In the genomic region with DNA sequence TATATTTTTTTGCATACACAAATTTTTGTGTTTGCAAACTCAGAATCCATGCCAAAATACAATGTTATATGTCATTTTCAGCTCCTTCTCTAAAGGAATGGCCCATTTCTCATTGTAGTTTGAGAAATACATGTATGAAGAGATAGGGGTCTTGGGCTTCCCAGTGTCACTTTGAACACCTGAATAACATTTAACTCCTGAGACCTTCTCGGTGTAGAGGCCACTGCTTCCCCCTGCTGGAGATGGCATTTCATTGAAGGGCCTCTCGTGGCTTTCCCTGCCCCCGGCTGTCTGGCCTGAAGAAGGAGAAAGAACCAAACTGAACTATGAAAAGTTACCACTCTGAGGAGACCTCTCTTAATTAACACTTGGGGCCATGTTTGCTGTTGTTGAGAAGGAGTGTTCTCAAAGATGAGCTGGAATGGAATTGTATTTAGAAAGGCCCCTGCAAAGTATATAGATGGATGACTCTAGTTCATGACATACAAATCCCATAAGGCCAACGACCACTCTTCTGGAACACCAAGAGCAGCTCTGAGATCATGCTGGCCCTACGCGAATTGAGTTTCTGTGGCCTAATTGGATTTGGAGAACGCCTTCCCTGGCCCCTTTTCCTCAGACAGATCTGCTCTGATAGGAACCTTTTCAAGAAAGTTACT, we compare ENCODE assay signal across 8 cellular contexts. TPM values are rescaled to one million over a fixed set of nuclear protein-coding genes. Genes with fewer than 3 reads are reported as not detected.
DNase-seq lines count a peak whose midpoint lies in the region; ATAC-seq, FAIRE-seq and TF ChIP-seq lines count a peak whose summit lies in the region.

No MANE protein-coding gene starts in this region.

- H3K36me3 Mint-ChIP-seq in naive thymus-derived CD4-positive, alpha-beta T cell, result peaks cover 9 to 49% (median 18%) of the 10 kb centered on the region in 5 donors

- peak; percentile 83 for FAIRE-seq in endothelial cell of umbilical vein (lab: Jason Lieb, UNC)

- peak; percentile 67 for ATAC-seq in naive thymus-derived CD4-positive, alpha-beta T cell
- ATAC-seq in upper lobe of right lung, result peak; percentile 85

- POLR2A ChIA-PET in endothelial cell of umbilical vein (lab: Charles Lee), result no interaction called here
- POLR2A ChIA-PET in naive thymus-derived CD4-positive, alpha-beta T cell (lab: Charles Lee), result interaction anchor here (0.7 kb wide), 1 partner anchor 58 kb away, joined by 3 read pairs; no protein-coding TSS in a partner anchor

- H3K27ac Mint-ChIP-seq in naive thymus-derived CD4-positive, alpha-beta T cell, result peak overlapping the region in 4 of 9 donors; percentile 36 to 69 (median 52)

- H3K27me3 ChIP-seq in GM06990 (replicated peaks; ENCODE audit: control insufficient read depth, insufficient read depth, low read length), result no peaks in the 10 kb centered on the region
- H3K27me3 ChIP-seq in endothelial cell of umbilical vein (ENCODE audit: control insufficient read depth in 2 of 2, insufficient read depth in 2 of 2, low read length in 2 of 2), result no peaks in the 10 kb centered on the region
- H3K27me3 ChIP-seq in naive thymus-derived CD4-positive, alpha-beta T cell (ENCODE audit: control insufficient read depth in 2 of 2, insufficient read depth in 2 of 2, low read length in 2 of 2), result no peaks in the 10 kb centered on the region
- H3K27me3 ChIP-seq in upper lobe of right lung, result no peaks in the 10 kb centered on the region

- H2AFZ ChIP-seq in endothelial cell of umbilical vein (ENCODE audit: low read depth, low read length), result no peak overlapping the region

- H3K36me3 ChIP-seq in GM06990 (ENCODE audit: control insufficient read depth, insufficient read depth, low read length) (peaks cover 10% of the 10 kb centered on the region), endothelial cell of umbilical vein (ENCODE audit: control insufficient read depth in 2 of 2, extremely low read depth in 1 of 2, insufficient read depth in 2 of 2, low read length in 2 of 2) (peaks cover 10 to 12% of the 10 kb centered on the region in 2 experiments), upper lobe of right lung (peaks cover 52% of the 10 kb centered on the region)
- H3K36me3 ChIP-seq in naive thymus-derived CD4-positive, alpha-beta T cell (ENCODE audit: control insufficient read depth in 2 of 3, insufficient read depth in 3 of 3, low read length in 3 of 3), result peaks cover 0 to 34% (median 9%) of the 10 kb centered on the region in 3 experiments

- H3K9me1 ChIP-seq in endothelial cell of umbilical vein (replicated peaks; ENCODE audit: control insufficient read depth, extremely low read depth, insufficient read depth, low read length), result no peaks in the 10 kb centered on the region

- no peaks in the 10 kb centered on the region for H3K27me3 Mint-ChIP-seq in naive thymus-derived CD4-positive, alpha-beta T cell

- BruUV-seq in endothelial cell of umbilical vein (replicated peaks; lab: Mats Ljungman, UMichigan), result no TSS peak

- H3K27ac ChIP-seq in endothelial cell of umbilical vein (ENCODE audit: insufficient read depth, low read depth, low read length) (no peak overlapping the region), upper lobe of right lung (no peak overlapping the region)
- no peak overlapping the region for H3K27ac ChIP-seq in naive thymus-derived CD4-positive, alpha-beta T cell (ENCODE audit: low read depth, low read length)

- TF ChIP-seq POLR2A in endothelial cell of umbilical vein (IDR thresholded peaks at IDR 0.05; ENCODE audit: low read depth, low read length), result no peak

- no peak overlapping the region for H3K4me3 Mint-ChIP-seq in naive thymus-derived CD4-positive, alpha-beta T cell

- no peaks in the 10 kb centered on the region for H3K4me1 ChIP-seq in endothelial cell of umbilical vein (ENCODE audit: control insufficient read depth, extremely low read depth, insufficient read depth, low read length)
- H3K4me1 ChIP-seq in naive thymus-derived CD4-positive, alpha-beta T cell (ENCODE audit: control insufficient read depth in 2 of 2, insufficient read depth in 2 of 2, low read length in 2 of 2), result no peaks in the 10 kb centered on the region
- no peaks in the 10 kb centered on the region for H3K4me1 ChIP-seq in upper lobe of right lung

- H3K9ac ChIP-seq in endothelial cell of umbilical vein (replicated peaks; ENCODE audit: extremely low read depth, insufficient read depth, low read length), result no peak overlapping the region

- DNase-seq in A172 (ENCODE audit: low spot score) (peak; percentile 64), GM06990 (ENCODE audit: extremely low read depth, insufficient read length) (no peak), NCI-H2029 (lab: John Stamatoyannopoulos, UW) (peak; percentile 42), endothelial cell of umbilical vein (ENCODE audit: low read depth, low spot score) (peak; percentile 66), upper lobe of right lung (no peak), occipital lobe (lab: John Stamatoyannopoulos, UW) (no peak)
- DNase-seq in activated CD4-positive, alpha-beta T cell treated with anti-CD3 and anti-CD28 coated beads for 48 hours, result peak; percentile 66
- DNase-seq in naive thymus-derived CD4-positive, alpha-beta T cell, result peak in 8 of 9 donors; percentile 19 to 63 (median 51)

- peaks cover under 1% of the 10 kb centered on the region for H3K79me2 ChIP-seq in endothelial cell of umbilical vein (ENCODE audit: control insufficient read depth, insufficient read depth, low read length)

- no peak overlapping the region for H3K4me2 ChIP-seq in endothelial cell of umbilical vein (ENCODE audit: insufficient read depth, low read length)

- intact Hi-C loops in endothelial cell of umbilical vein (cut with micrococcal nuclease) (loop anchor here (1.0 to 2.0 kb wide), 3 partner anchors 59 to 211 kb away; a partner anchor contains a TSS), upper lobe of right lung (cut with DNase I) (no loop called here)
- intact Hi-C loops in naive thymus-derived CD4-positive, alpha-beta T cell (cut with micrococcal nuclease), result loop anchor here in 1 of 2 donors (1.0 to 5.0 kb wide), 3 partner anchors 41 to 211 kb away; a partner anchor contains a TSS

- H4K20me1 ChIP-seq in endothelial cell of umbilical vein (replicated peaks; ENCODE audit: control insufficient read depth, extremely low read depth, insufficient read depth, low read length), result no peaks in the 10 kb centered on the region

- CTCF ChIA-PET in endothelial cell of umbilical vein (lab: Charles Lee), result interaction anchor here (0.7 to 4.5 kb wide), 12 partner anchors 8 to 236 kb away, joined by 3 to 31 read pairs (median 4); a partner anchor contains a TSS
- CTCF ChIA-PET in naive thymus-derived CD4-positive, alpha-beta T cell (lab: Charles Lee), result interaction anchor here (1.1 to 2.2 kb wide), 3 partner anchors 32 to 212 kb away, joined by 3 to 12 read pairs (median 4); no protein-coding TSS in a partner anchor

- peak; percentile 78 for TF ChIP-seq CTCF in GM06990 (IDR thresholded peaks at IDR 0.05; ENCODE audit: insufficient read depth, low read length, poor library complexity, severe bottlenecking)
- TF ChIP-seq CTCF in endothelial cell of umbilical vein (IDR thresholded peaks at IDR 0.05; ENCODE audit: extremely low read depth in 1 of 2, insufficient read depth in 1 of 2, low read depth in 1 of 2, low read length in 2 of 2), result peak; percentile 68 to 73
- TF ChIP-seq CTCF in upper lobe of right lung (IDR thresholded peaks at IDR 0.05), result peak; percentile 54

- H3K4me3 ChIP-seq in GM06990 (replicated peaks; ENCODE audit: low read depth, low read length) (no peak overlapping the region), endothelial cell of umbilical vein (replicated peaks in 1 of 3; ENCODE audit: insufficient read depth in 1 of 3, low read depth in 1 of 3, low read length in 3 of 3) (no peak overlapping the region), upper lobe of right lung (no peak overlapping the region)
- H3K4me3 ChIP-seq in naive thymus-derived CD4-positive, alpha-beta T cell (ENCODE audit: low read length), result no peak overlapping the region

- H3K9me3 Mint-ChIP-seq in naive thymus-derived CD4-positive, alpha-beta T cell, result peaks cover 0 to 1% (median 0%) of the 10 kb centered on the region in 11 donors

- dilution Hi-C loops in endothelial cell of umbilical vein (cut with MboI; ENCODE audit: extremely low pct_ligation_motif_present, low sequenced_read_pairs), result no loop called here

- H3K9me3 ChIP-seq in endothelial cell of umbilical vein (replicated peaks; ENCODE audit: control insufficient read depth, insufficient read depth, low read length) (no peaks in the 10 kb centered on the region), upper lobe of right lung (no peaks in the 10 kb centered on the region)
- H3K9me3 ChIP-seq in naive thymus-derived CD4-positive, alpha-beta T cell (ENCODE audit: control insufficient read depth in 2 of 3, low read length in 3 of 3), result no peaks in the 10 kb centered on the region

- peaks cover 0 to 12% (median 0%) of the 10 kb centered on the region in 7 donors for H3K4me1 Mint-ChIP-seq in naive thymus-derived CD4-positive, alpha-beta T cell

TF ChIP-seq in endothelial cell of umbilical vein, 7 proteins besides CTCF, POLR2A, EP300 and RAD21 (continues in another document):
- TF ChIP-seq GATA2 (IDR thresholded peaks at IDR 0.05; ENCODE audit: insufficient read depth, insufficient read length, low read depth, low read length) (no peak), EZH2 (IDR thresholded peaks at IDR 0.05; ENCODE audit: borderline replicate concordance, low read depth, low read length, severe bottlenecking) (no peak), FOS (IDR thresholded peaks at IDR 0.05; ENCODE audit: borderline replicate concordance, insufficient read depth, low read length) (no peak), POLR2AphosphoS5 (IDR thresholded peaks at IDR 0.05; ENCODE audit: insufficient read depth, low read depth, low read length) (no peak), JUN (IDR thresholded peaks at IDR 0.05; ENCODE audit: borderline replicate concordance, insufficient read depth, insufficient read length, low read depth) (no peak)
- TF ChIP-seq, protein P1, sequence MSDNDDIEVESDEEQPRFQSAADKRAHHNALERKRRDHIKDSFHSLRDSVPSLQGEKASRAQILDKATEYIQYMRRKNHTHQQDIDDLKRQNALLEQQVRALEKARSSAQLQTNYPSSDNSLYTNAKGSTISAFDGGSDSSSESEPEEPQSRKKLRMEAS (IDR thresholded peaks at IDR 0.05; ENCODE audit: insufficient read depth, insufficient read length), result no peak

RNA-seq across cellular contexts. Expression of a gene that starts 58.8 kb away (rescaled TPM):
- 9.2 and 10.0 TPM in 2 replicates for total RNA-seq in A172 (2014; rRNA removed; shearing (Covaris generic))
- total RNA-seq in endothelial cell of umbilical vein (47.8 and 48.9 TPM in 2 replicates), upper lobe of right lung (47.8 TPM), occipital lobe (18.2 TPM)
- polyA plus RNA-seq in endothelial cell of umbilical vein, result 13.1 and 17.9 TPM in 2 replicates
- polyA plus RNA-seq in endothelial cell of umbilical vein (2011; cell fraction: cytosol; rRNA removed), result 26.5 and 32.2 TPM in 2 replicates
- polyA plus RNA-seq in endothelial cell of umbilical vein (2011; cell fraction: nucleus; rRNA removed), result 21.8 and 26.6 TPM in 2 replicates
- 38.3 and 39.6 TPM in 2 replicates for polyA plus RNA-seq in endothelial cell of umbilical vein (2012)
- 15.8 and 16.0 TPM in 2 replicates for polyA minus RNA-seq in endothelial cell of umbilical vein
- polyA minus RNA-seq in endothelial cell of umbilical vein (2011; cell fraction: cytosol; rRNA and poly(A)+ RNA removed), result 28.3 TPM
- polyA minus RNA-seq in endothelial cell of umbilical vein (2011; cell fraction: nucleus; rRNA and poly(A)+ RNA removed), result 14.0 and 22.9 TPM in 2 replicates
- total RNA-seq in naive thymus-derived CD4-positive, alpha-beta T cell, result 10 to 100 TPM; 23.0 to 37.0 (median 27.6) TPM
- polyA plus RNA-seq in naive thymus-derived CD4-positive, alpha-beta T cell, result 10 to 100 TPM; 21.9 to 24.3 TPM

Comparison
In these comparisons a context has a peak if more than half of its experiments do, and no peak if none do; other contexts are left out.
1. DNase-seq: peak in A172 (single experiment), NCI-H2029 (single experiment), activated CD4-positive, alpha-beta T cell treated with anti-CD3 and anti-CD28 coated beads for 48 hours (single experiment), endothelial cell of umbilical vein (single experiment) and naive thymus-derived CD4-positive, alpha-beta T cell (8 of 9); none in GM06990 (single experiment), upper lobe of right lung (single experiment) and occipital lobe (single experiment).
2. Peak in every context shown above with its lines, with median percentiles within 50 percentile points of each other: CTCF ChIP-seq.